In genomic region chr16:78321611-78322010, GRCh38 we compare ENCODE assay signal across 13 cellular contexts.
"Had no signal": no experiment of that assay in that cellular context is flagged by ENCODE, and none has a peak within 500 bp of the region (broad histone marks: within the 10 kb centered on the region; RNA-seq: fewer than 3 reads in every experiment).

No MANE protein-coding gene starts in this region.

- H3K4me1 ChIP-seq: right atrium auricular region had no signal

- H3K36me3 Mint-ChIP-seq: natural killer cell had no signal

- H3K4me3 Mint-ChIP-seq: activated CD4-positive, alpha-beta memory T cell treated with anti-CD3 and anti-CD28 coated beads, Interleukin-2, amount 10 ng/mL, durations not matched to agents 7 days and 5 days; activated naive CD8-positive, alpha-beta T cell treated with anti-CD3 and anti-CD28 coated beads for 36 hours; activated T-cell treated with anti-CD3 and anti-CD28 coated beads, Interleukin-2, amount 50 U/mL, for 72 hours; natural killer cell had no signal

- DNase-seq: activated CD4-positive, alpha-beta memory T cell treated with anti-CD3 and anti-CD28 coated beads, Interleukin-2, amount 10 ng/mL, durations not matched to agents 7 days and 5 days; activated CD4-positive, alpha-beta T cell treated with anti-CD3 and anti-CD28 coated beads for 1 hour; activated gamma-delta T cell treated with Interleukin-2 at 50 U/mL for 16 hours; activated naive CD8-positive, alpha-beta T cell treated with anti-CD3 and anti-CD28 coated beads for 36 hours; activated T-cell treated with anti-CD3 and anti-CD28 coated beads, Interleukin-2, amount 50 U/mL, for 72 hours; brain microvascular endothelial cell; dermis blood vessel endothelial cell; natural killer cell; nucleus accumbens; small intestine; stomach; T-helper 9 cell had no signal

- H3K9me3 ChIP-seq: right atrium auricular region, stomach had no signal

- H3K9me3 Mint-ChIP-seq: activated CD4-positive, alpha-beta memory T cell treated with anti-CD3 and anti-CD28 coated beads, Interleukin-2, amount 10 ng/mL, durations not matched to agents 7 days and 5 days; activated naive CD8-positive, alpha-beta T cell treated with anti-CD3 and anti-CD28 coated beads for 36 hours; activated T-cell treated with anti-CD3 and anti-CD28 coated beads, Interleukin-2, amount 50 U/mL, for 72 hours; natural killer cell had no signal

- H3K27ac Mint-ChIP-seq: activated CD4-positive, alpha-beta memory T cell treated with anti-CD3 and anti-CD28 coated beads, Interleukin-2, amount 10 ng/mL, durations not matched to agents 7 days and 5 days; activated naive CD8-positive, alpha-beta T cell treated with anti-CD3 and anti-CD28 coated beads for 36 hours; activated T-cell treated with anti-CD3 and anti-CD28 coated beads, Interleukin-2, amount 50 U/mL, for 72 hours; natural killer cell had no signal

- H3K27me3 ChIP-seq: brain microvascular endothelial cell, right atrium auricular region, stomach had no signal

- H3K27me3 Mint-ChIP-seq: activated CD4-positive, alpha-beta memory T cell treated with anti-CD3 and anti-CD28 coated beads, Interleukin-2, amount 10 ng/mL, durations not matched to agents 7 days and 5 days; activated naive CD8-positive, alpha-beta T cell treated with anti-CD3 and anti-CD28 coated beads for 36 hours had no signal

- H3K27ac ChIP-seq: brain microvascular endothelial cell, right atrium auricular region, stomach had no signal

- H3K4me1 Mint-ChIP-seq: activated CD4-positive, alpha-beta memory T cell treated with anti-CD3 and anti-CD28 coated beads, Interleukin-2, amount 10 ng/mL, durations not matched to agents 7 days and 5 days; activated naive CD8-positive, alpha-beta T cell treated with anti-CD3 and anti-CD28 coated beads for 36 hours; natural killer cell had no signal
